In the genomic region with DNA sequence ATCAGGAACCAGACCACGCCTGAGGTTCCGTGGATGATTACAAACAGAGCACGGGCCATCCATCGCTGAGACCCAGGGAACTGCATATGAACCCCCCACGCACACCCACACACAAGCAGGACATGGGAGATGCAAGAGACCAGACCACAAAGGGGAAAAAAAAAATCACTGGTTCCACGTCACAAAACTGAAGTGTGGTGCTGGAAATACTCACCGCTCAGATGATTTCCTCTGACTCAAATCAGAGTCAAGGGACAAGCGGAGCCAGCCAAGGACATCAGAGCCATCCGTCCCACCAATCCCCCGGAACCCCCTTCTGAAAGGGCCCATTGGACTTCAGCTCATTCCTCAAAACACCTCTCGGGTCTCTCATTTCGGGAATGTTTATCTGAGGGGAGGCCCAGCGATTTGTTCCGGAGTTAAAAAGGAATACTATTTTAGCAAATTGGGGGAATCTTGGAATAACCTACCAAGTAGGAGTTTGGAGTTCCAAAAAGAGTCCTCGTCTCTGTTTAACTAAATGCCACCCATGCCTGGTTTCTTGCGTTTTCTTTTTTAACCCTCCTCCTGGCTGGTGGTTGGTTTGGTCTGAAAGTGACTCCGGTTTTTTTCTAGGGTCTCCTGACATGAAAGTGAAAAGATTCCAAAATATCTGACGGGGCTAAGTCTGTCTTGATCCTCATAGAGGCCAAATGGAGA, we compare ENCODE assay signal across 8 cellular contexts. TPM values are rescaled to one million over a fixed set of nuclear protein-coding genes. Genes with fewer than 3 reads are reported as not detected.
A peak's percentile ranks its signal among the peaks of the same experiment; 100 is the strongest.
DNase-seq lines count a peak whose midpoint lies in the region; ATAC-seq and TF ChIP-seq lines count a peak whose summit lies in the region.

No MANE protein-coding gene starts in this region.

- H3K9me3 ChIP-seq in SK-N-MC (ENCODE audit: low read depth, low read length) (no peaks in the 10 kb centered on the region), left ventricle myocardium inferior (replicated peaks) (no peaks in the 10 kb centered on the region)
- H3K9me3 ChIP-seq in CD4-positive, alpha-beta T cell (ENCODE audit: control insufficient read depth, low read length), result no peaks in the 10 kb centered on the region

- CTCF ChIA-PET in CD4-positive, alpha-beta T cell (lab: Charles Lee), result no interaction called here

- no peak for TF ChIP-seq CTCF in left ventricle myocardium inferior (IDR thresholded peaks at IDR 0.05; ENCODE audit: borderline replicate concordance)
- no peak for TF ChIP-seq CTCF in foreskin keratinocyte (conservative IDR thresholded peaks at IDR 0.05)
- no peak for TF ChIP-seq CTCF in CD4-positive, alpha-beta T cell (IDR thresholded peaks at IDR 0.05)

- H3K27me3 ChIP-seq in left ventricle myocardium inferior (ENCODE audit: low read depth), result no peaks in the 10 kb centered on the region
- H3K27me3 ChIP-seq in foreskin keratinocyte, result no peaks in the 10 kb centered on the region
- H3K27me3 ChIP-seq in CD4-positive, alpha-beta T cell (ENCODE audit: control insufficient read depth, insufficient read depth, low read length), result no peaks in the 10 kb centered on the region

- no peaks in the 10 kb centered on the region for H3K9me3 Mint-ChIP-seq in CD4-positive, alpha-beta T cell

- H3K27ac ChIP-seq in SK-N-MC, result peak overlapping the region; percentile 62
- H3K27ac ChIP-seq in left ventricle myocardium inferior (replicated peaks), result peak overlapping the region; percentile 55
- H3K27ac ChIP-seq in foreskin keratinocyte, result no peak overlapping the region
- H3K27ac ChIP-seq in CD4-positive, alpha-beta T cell (ENCODE audit: low read depth, low read length), result no peak overlapping the region

- H3K36me3 Mint-ChIP-seq in CD4-positive, alpha-beta T cell (ENCODE audit: low read depth), result no peaks in the 10 kb centered on the region

- DNase-seq in EL (peak; percentile 75), SK-N-MC (ENCODE audit: low read depth, low spot score) (no peak), left ventricle myocardium inferior (no peak), stromal cell of bone marrow (ENCODE audit: low read depth) (peak; percentile 91), foreskin keratinocyte (no peak), NCI-H82 (lab: John Stamatoyannopoulos, UW) (no peak)
- no peak for DNase-seq in CD4-positive, alpha-beta T cell

- H3K4me3 ChIP-seq in SK-N-MC, result peak overlapping the region; percentile 28
- H3K4me3 ChIP-seq in left ventricle myocardium inferior, result peak overlapping the region; percentile 19

- no peak overlapping the region for H3K9ac ChIP-seq in SK-N-MC (ENCODE audit: insufficient read length)

- ATAC-seq in GM21381 (IDR thresholded peaks at IDR 0.05; ENCODE audit: unreplicated experiment), result peak; percentile 53
- ATAC-seq in foreskin keratinocyte, result no peak
- no peak for ATAC-seq in CD4-positive, alpha-beta T cell (ENCODE audit: poor library complexity)

- intact Hi-C loops in left ventricle myocardium inferior (cut with micrococcal nuclease), result no loop called here
- intact Hi-C loops in CD4-positive, alpha-beta T cell (cut with DNase I, micrococcal nuclease), result no loop called here

- H3K27ac Mint-ChIP-seq in CD4-positive, alpha-beta T cell, result no peak overlapping the region

- no peaks in the 10 kb centered on the region for H3K36me3 ChIP-seq in SK-N-MC (ENCODE audit: insufficient read depth, low read length)
- no peaks in the 10 kb centered on the region for H3K36me3 ChIP-seq in left ventricle myocardium inferior

- H3K27me3 Mint-ChIP-seq in CD4-positive, alpha-beta T cell, result no peaks in the 10 kb centered on the region

- peaks cover 7% of the 10 kb centered on the region for H3K4me1 Mint-ChIP-seq in CD4-positive, alpha-beta T cell (ENCODE audit: low read depth)

- no peak overlapping the region for H3K4me3 Mint-ChIP-seq in CD4-positive, alpha-beta T cell

- H3K4me1 ChIP-seq in left ventricle myocardium inferior, result peaks cover 22% of the 10 kb centered on the region
- H3K4me1 ChIP-seq in foreskin keratinocyte, result no peaks in the 10 kb centered on the region

- POLR2A ChIA-PET in CD4-positive, alpha-beta T cell (lab: Charles Lee), result no interaction called here

RNA-seq across cellular contexts. Expression of a gene that starts 15.0 kb away (rescaled TPM):
- total RNA-seq in left ventricle myocardium inferior, result 16.8 TPM
- 30.2 and 31.9 TPM in 2 replicates for total RNA-seq in foreskin keratinocyte
- 51.0 and 52.8 TPM in 2 replicates for polyA plus RNA-seq in foreskin keratinocyte
- 1 to 10 TPM; 4.2 to 4.5 TPM for total RNA-seq in CD4-positive, alpha-beta T cell

RNA-seq across cellular contexts. Expression of a gene that starts 55.3 kb away (rescaled TPM):
- total RNA-seq in left ventricle myocardium inferior (68.9 TPM), foreskin keratinocyte (215 and 219 TPM in 2 replicates)
- 151 and 158 TPM in 2 replicates for polyA plus RNA-seq in foreskin keratinocyte
- total RNA-seq in CD4-positive, alpha-beta T cell, result 100 to 1,000 TPM; 166 to 167 TPM

RNA-seq across cellular contexts. Expression of a gene that starts 57.3 kb away (rescaled TPM):
- total RNA-seq in left ventricle myocardium inferior (12.5 TPM), foreskin keratinocyte (71.6 and 80.1 TPM in 2 replicates)
- 118 TPM in 2 replicates for polyA plus RNA-seq in foreskin keratinocyte
- 10 to 100 TPM; 12.8 to 13.0 TPM for total RNA-seq in CD4-positive, alpha-beta T cell

RNA-seq across cellular contexts. Expression of a gene that starts 57.3 kb away (rescaled TPM):
- total RNA-seq in left ventricle myocardium inferior (19.9 TPM), foreskin keratinocyte (31.8 and 34.5 TPM in 2 replicates)
- 38.7 and 43.1 TPM in 2 replicates for polyA plus RNA-seq in foreskin keratinocyte
- total RNA-seq in CD4-positive, alpha-beta T cell, result 1 to 10 TPM; 3.6 to 3.7 TPM

Comparison
In these comparisons a context has a peak if more than half of its experiments do, and no peak if none do; other contexts are left out.
1. DNase-seq: peak in EL (single experiment) and stromal cell of bone marrow (single experiment); none in SK-N-MC (single experiment), left ventricle myocardium inferior (single experiment), foreskin keratinocyte (0 of 2), NCI-H82 (single experiment) and CD4-positive, alpha-beta T cell (0 of 10).
2. H3K27ac ChIP-seq: peak in SK-N-MC (single experiment) and left ventricle myocardium inferior (single experiment); none in foreskin keratinocyte (single experiment) and CD4-positive, alpha-beta T cell (single experiment).